ENCODE assay signal across 8 cellular contexts in the genomic region with DNA sequence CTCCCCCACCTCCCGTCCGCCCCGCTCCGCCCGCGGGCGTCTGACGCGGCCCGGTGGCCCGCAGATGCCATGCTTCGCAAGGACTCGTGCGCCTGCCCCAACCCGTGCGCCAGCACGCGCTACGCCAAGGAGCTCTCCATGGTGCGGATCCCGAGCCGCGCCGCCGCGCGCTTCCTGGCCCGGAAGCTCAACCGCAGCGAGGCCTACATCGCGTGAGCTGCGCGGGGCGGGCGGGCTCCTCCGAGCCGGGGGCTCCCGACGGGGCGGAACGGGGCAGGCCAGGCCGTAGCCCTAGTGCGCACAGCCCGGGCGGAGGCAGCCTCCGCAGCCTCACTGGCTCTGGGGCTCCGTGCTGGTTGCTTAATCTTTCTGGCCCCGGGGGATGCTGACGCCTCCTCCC. TPM values are rescaled to one million over a fixed set of nuclear protein-coding genes. Genes with fewer than 3 reads are reported as not detected.
DNase-seq lines count a peak whose midpoint lies in the region; ATAC-seq and TF ChIP-seq lines count a peak whose summit lies in the region.

No MANE protein-coding gene starts in this region.

- H3K27ac ChIP-seq in HUES6 (ENCODE audit: low read depth, low read length) (no peak overlapping the region), neural cell (ENCODE audit: low read length) (no peak overlapping the region)

- peaks cover 10% of the 10 kb centered on the region for H3K4me1 Mint-ChIP-seq in activated CD8-positive, alpha-beta memory T cell treated with anti-CD3 and anti-CD28 coated beads, Interleukin-2, amount 10 ng/mL, durations not matched to agents 7 days and 5 days

- peaks cover 2% of the 10 kb centered on the region; the same call in 1 of the 2 replicates for H3K4me1 ChIP-seq in HUES6 (ENCODE audit: control insufficient read depth, insufficient read depth, low read length)

- H3K27me3 ChIP-seq in HUES6 (ENCODE audit: control insufficient read depth, insufficient read depth, low read length) (peaks cover 35% of the 10 kb centered on the region), neural cell (ENCODE audit: insufficient read depth, low read depth, low read length) (peaks cover 23% of the 10 kb centered on the region)

- H3K9me3 ChIP-seq in HUES6 (ENCODE audit: control insufficient read depth, insufficient read depth, low read depth, low read length) (no peaks in the 10 kb centered on the region), neural cell (ENCODE audit: low read length) (no peaks in the 10 kb centered on the region)

- ATAC-seq in activated CD8-positive, alpha-beta memory T cell treated with anti-CD3 and anti-CD28 coated beads, Interleukin-2, amount 10 ng/mL, durations not matched to agents 7 days and 5 days: peak; percentile 75
- ATAC-seq in HG03432 (IDR thresholded peaks at IDR 0.05; ENCODE audit: unreplicated experiment) (no peak), GM18502 (IDR thresholded peaks at IDR 0.05; ENCODE audit: poor library complexity, unreplicated experiment) (no peak)

- peaks cover 6% of the 10 kb centered on the region; the same call in 1 of the 2 replicates for H3K36me3 ChIP-seq in HUES6 (ENCODE audit: control insufficient read depth, insufficient read depth, low read length)
- H3K36me3 ChIP-seq in neural cell (ENCODE audit: insufficient read depth, low read length): no peaks in the 10 kb centered on the region

- H3K4me2 ChIP-seq in neural cell (ENCODE audit: low read length): no peak overlapping the region

- H3K36me3 Mint-ChIP-seq in activated CD8-positive, alpha-beta memory T cell treated with anti-CD3 and anti-CD28 coated beads, Interleukin-2, amount 10 ng/mL, durations not matched to agents 7 days and 5 days: no peaks in the 10 kb centered on the region

- CTCF ChIA-PET in activated CD8-positive, alpha-beta memory T cell treated with anti-CD3 and anti-CD28 coated beads, Interleukin-2, amount 10 ng/mL, durations not matched to agents 7 days and 5 days (lab: Charles Lee): interaction anchor here (0.7 to 1.9 kb wide), 3 partner anchors 9 to 62 kb away, joined by 3 to 7 read pairs (median 4); no protein-coding TSS in a partner anchor

- DNase-seq in activated CD8-positive, alpha-beta memory T cell treated with anti-CD3 and anti-CD28 coated beads, Interleukin-2, amount 10 ng/mL, durations not matched to agents 7 days and 5 days: peak; percentile 68
- DNase-seq in epithelial cell of esophagus (ENCODE audit: low read depth) (peak; percentile 84), NCI-H128 (lab: John Stamatoyannopoulos, UW; ENCODE audit: unreplicated experiment) (no peak), pons (ENCODE audit: low spot score) (no peak)

- H3K4me3 ChIP-seq in HUES6 (ENCODE audit: low read depth, low read length): peak overlapping the region; percentile 44
- H3K4me3 ChIP-seq in epithelial cell of esophagus (ENCODE audit: low read length): no peak overlapping the region
- H3K4me3 ChIP-seq in neural cell (ENCODE audit: low read length): peak overlapping the region; percentile 43

- H3K9ac ChIP-seq in HUES6 (ENCODE audit: low read length): no peak overlapping the region
- H3K9ac ChIP-seq in neural cell (ENCODE audit: low read length): no peak overlapping the region

- peaks cover 9% of the 10 kb centered on the region for H3K27me3 Mint-ChIP-seq in activated CD8-positive, alpha-beta memory T cell treated with anti-CD3 and anti-CD28 coated beads, Interleukin-2, amount 10 ng/mL, durations not matched to agents 7 days and 5 days

- TF ChIP-seq CTCF in epithelial cell of esophagus (IDR thresholded peaks at IDR 0.05; ENCODE audit: insufficient read depth, low read depth, low read length, missing control alignments) (no peak), neural cell (IDR thresholded peaks at IDR 0.05; ENCODE audit: poor library complexity, severe bottlenecking) (no peak)

- TF ChIP-seq EP300 in neural cell (conservative IDR thresholded peaks at IDR 0.05; ENCODE audit: poor library complexity, severe bottlenecking): no peak

- no peak overlapping the region for H3K27ac Mint-ChIP-seq in activated CD8-positive, alpha-beta memory T cell treated with anti-CD3 and anti-CD28 coated beads, Interleukin-2, amount 10 ng/mL, durations not matched to agents 7 days and 5 days

- H3K9me2 ChIP-seq in neural cell (ENCODE audit: insufficient read depth, low read length): no peaks in the 10 kb centered on the region

- no peaks in the 10 kb centered on the region for H3F3A ChIP-seq in neural cell (ENCODE audit: insufficient read depth, low read length, poor library complexity, severe bottlenecking)

- no peak overlapping the region for H2AFZ ChIP-seq in neural cell (ENCODE audit: low read depth, low read length)

- TF ChIP-seq RAD21 in neural cell (conservative IDR thresholded peaks at IDR 0.05): no peak

- no peaks in the 10 kb centered on the region for H3K9me3 Mint-ChIP-seq in activated CD8-positive, alpha-beta memory T cell treated with anti-CD3 and anti-CD28 coated beads, Interleukin-2, amount 10 ng/mL, durations not matched to agents 7 days and 5 days (ENCODE audit: low read depth)

- no peaks in the 10 kb centered on the region for H4K20me1 ChIP-seq in neural cell (ENCODE audit: insufficient read depth)

- no peaks in the 10 kb centered on the region for H3K79me2 ChIP-seq in neural cell (replicated peaks; ENCODE audit: insufficient read depth, low read length)

- H3K4me3 Mint-ChIP-seq in activated CD8-positive, alpha-beta memory T cell treated with anti-CD3 and anti-CD28 coated beads, Interleukin-2, amount 10 ng/mL, durations not matched to agents 7 days and 5 days: no peak overlapping the region

TF ChIP-seq in neural cell, 6 proteins besides CTCF, POLR2A, EP300 and RAD21:
- TF ChIP-seq TAF1 (IDR thresholded peaks at IDR 0.05; ENCODE audit: low read depth) (no peak), SMC3 (conservative IDR thresholded peaks at IDR 0.05; ENCODE audit: poor library complexity) (no peak), POLR2AphosphoS5 (IDR thresholded peaks at IDR 0.05) (no peak), EZH2 (IDR thresholded peaks at IDR 0.05; ENCODE audit: borderline replicate concordance, insufficient read depth, low read length, poor library complexity, severe bottlenecking) (no peak)
- TF ChIP-seq, protein P1, sequence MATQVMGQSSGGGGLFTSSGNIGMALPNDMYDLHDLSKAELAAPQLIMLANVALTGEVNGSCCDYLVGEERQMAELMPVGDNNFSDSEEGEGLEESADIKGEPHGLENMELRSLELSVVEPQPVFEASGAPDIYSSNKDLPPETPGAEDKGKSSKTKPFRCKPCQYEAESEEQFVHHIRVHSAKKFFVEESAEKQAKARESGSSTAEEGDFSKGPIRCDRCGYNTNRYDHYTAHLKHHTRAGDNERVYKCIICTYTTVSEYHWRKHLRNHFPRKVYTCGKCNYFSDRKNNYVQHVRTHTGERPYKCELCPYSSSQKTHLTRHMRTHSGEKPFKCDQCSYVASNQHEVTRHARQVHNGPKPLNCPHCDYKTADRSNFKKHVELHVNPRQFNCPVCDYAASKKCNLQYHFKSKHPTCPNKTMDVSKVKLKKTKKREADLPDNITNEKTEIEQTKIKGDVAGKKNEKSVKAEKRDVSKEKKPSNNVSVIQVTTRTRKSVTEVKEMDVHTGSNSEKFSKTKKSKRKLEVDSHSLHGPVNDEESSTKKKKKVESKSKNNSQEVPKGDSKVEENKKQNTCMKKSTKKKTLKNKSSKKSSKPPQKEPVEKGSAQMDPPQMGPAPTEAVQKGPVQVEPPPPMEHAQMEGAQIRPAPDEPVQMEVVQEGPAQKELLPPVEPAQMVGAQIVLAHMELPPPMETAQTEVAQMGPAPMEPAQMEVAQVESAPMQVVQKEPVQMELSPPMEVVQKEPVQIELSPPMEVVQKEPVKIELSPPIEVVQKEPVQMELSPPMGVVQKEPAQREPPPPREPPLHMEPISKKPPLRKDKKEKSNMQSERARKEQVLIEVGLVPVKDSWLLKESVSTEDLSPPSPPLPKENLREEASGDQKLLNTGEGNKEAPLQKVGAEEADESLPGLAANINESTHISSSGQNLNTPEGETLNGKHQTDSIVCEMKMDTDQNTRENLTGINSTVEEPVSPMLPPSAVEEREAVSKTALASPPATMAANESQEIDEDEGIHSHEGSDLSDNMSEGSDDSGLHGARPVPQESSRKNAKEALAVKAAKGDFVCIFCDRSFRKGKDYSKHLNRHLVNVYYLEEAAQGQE (IDR thresholded peaks at IDR 0.05; ENCODE audit: borderline replicate concordance): peak; percentile 37

RNA-seq across cellular contexts. Expression of a gene that starts 2.8 kb away (rescaled TPM):
- 1 to 10 TPM; 3.9 to 5.3 TPM for total RNA-seq in activated CD8-positive, alpha-beta memory T cell treated with anti-CD3 and anti-CD28 coated beads, Interleukin-2, amount 10 ng/mL, durations not matched to agents 7 days and 5 days
- polyA plus RNA-seq in neural cell: 3.3 and 4.4 TPM in 2 replicates
- polyA minus RNA-seq in neural cell: 0.49 and 1.6 TPM in 2 replicates

RNA-seq across cellular contexts. Expression of a gene that starts 6.6 kb away (rescaled TPM):
- 10 to 100 TPM; 18.1 to 24.4 TPM for total RNA-seq in activated CD8-positive, alpha-beta memory T cell treated with anti-CD3 and anti-CD28 coated beads, Interleukin-2, amount 10 ng/mL, durations not matched to agents 7 days and 5 days
- polyA plus RNA-seq in neural cell: 82.2 and 88.3 TPM in 2 replicates
- polyA minus RNA-seq in neural cell: 49.3 and 49.7 TPM in 2 replicates

RNA-seq across cellular contexts. Expression of a gene that starts 8.3 kb away (rescaled TPM):
- 100 to 1,000 TPM; 114 to 121 TPM for total RNA-seq in activated CD8-positive, alpha-beta memory T cell treated with anti-CD3 and anti-CD28 coated beads, Interleukin-2, amount 10 ng/mL, durations not matched to agents 7 days and 5 days
- polyA plus RNA-seq in neural cell: 2.4 and 4.8 TPM in 2 replicates
- polyA minus RNA-seq in neural cell: 4.4 and 5.6 TPM in 2 replicates

RNA-seq across cellular contexts. Expression of a gene that starts 22.9 kb away (rescaled TPM):
- 10 to 100 TPM; 50.3 to 52.4 TPM for total RNA-seq in activated CD8-positive, alpha-beta memory T cell treated with anti-CD3 and anti-CD28 coated beads, Interleukin-2, amount 10 ng/mL, durations not matched to agents 7 days and 5 days
- polyA plus RNA-seq in neural cell: 34.4 and 40.5 TPM in 2 replicates
- polyA minus RNA-seq in neural cell: 49.4 and 51.7 TPM in 2 replicates

RNA-seq across cellular contexts. Expression of a gene that starts 26.8 kb away (rescaled TPM):
- total RNA-seq in activated CD8-positive, alpha-beta memory T cell treated with anti-CD3 and anti-CD28 coated beads, Interleukin-2, amount 10 ng/mL, durations not matched to agents 7 days and 5 days: 1 to 10 TPM; 2.3 to 3.4 TPM
- 1.2 and 1.4 TPM in 2 replicates for polyA plus RNA-seq in neural cell
- 0.58 TPM in 1 of 2 replicates, not detected in the other for polyA minus RNA-seq in neural cell

Comparison
In these comparisons a context has a peak if more than half of its experiments do, and no peak if none do; other contexts are left out.
1. DNase-seq: peak in activated CD8-positive, alpha-beta memory T cell treated with anti-CD3 and anti-CD28 coated beads, Interleukin-2, amount 10 ng/mL, durations not matched to agents 7 days and 5 days (single experiment) and epithelial cell of esophagus (single experiment); none in NCI-H128 (single experiment) and pons (single experiment).